In the genomic region with DNA sequence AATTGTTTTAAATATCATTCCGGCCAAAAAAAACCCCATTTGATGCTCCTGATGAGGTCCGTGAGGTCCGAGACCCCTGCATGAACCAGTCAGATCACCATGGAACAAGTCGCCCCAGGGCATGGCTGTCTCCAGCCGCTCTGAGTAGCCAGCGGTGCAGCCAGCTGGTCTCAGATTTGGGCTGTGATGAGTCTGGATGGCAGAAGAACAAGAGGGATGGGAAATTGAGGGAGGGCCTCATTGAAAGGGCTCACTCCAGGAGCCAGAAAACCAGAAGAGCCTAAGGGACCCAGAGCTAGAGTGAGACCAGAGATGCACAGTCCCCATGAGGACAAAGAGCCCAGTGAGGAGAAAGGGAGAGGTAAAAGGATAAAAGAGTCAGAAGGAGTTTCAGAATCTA, we compare ENCODE assay signal across 9 cellular contexts.
DNase-seq lines count a peak whose midpoint lies in the region; ATAC-seq and TF ChIP-seq lines count a peak whose summit lies in the region.
"Had no signal": no experiment of that assay in that cellular context is flagged by ENCODE, and none has a peak within 500 bp of the region (broad histone marks: within the 10 kb centered on the region; RNA-seq: fewer than 3 reads in every experiment).

No MANE protein-coding gene starts in this region.

- DNase-seq in CD4-positive, alpha-beta memory T cell = no peak
- DNase-seq in IMR-90 (no peak), dorsolateral prefrontal cortex (no peak), progenitor cell of endocrine pancreas (ENCODE audit: low spot score, unreplicated experiment) (no peak), left colon (no peak), cortex of kidney (lab: John Stamatoyannopoulos, UW) (no peak), foreskin keratinocyte (no peak)
- no peak for DNase-seq in stimulated activated naive CD4-positive, alpha-beta T cell (lab: John Stamatoyannopoulos, UW)
- DNase-seq: GOT3 had no signal

- H4K8ac ChIP-seq in IMR-90 (ENCODE audit: low read depth in 2 of 2, low read length in 2 of 2) = peak overlapping the region; percentile 1 to 50; a peak in 2 of 4 replicates

- intact Hi-C loops in CD4-positive, alpha-beta memory T cell (cut with micrococcal nuclease) = no loop called here
- intact Hi-C loops in IMR-90 (cut with micrococcal nuclease) = no loop called here
- intact Hi-C loops in dorsolateral prefrontal cortex (cut with DNase I) = no loop called here
- intact Hi-C loops in left colon (cut with DNase I, micrococcal nuclease) = no loop called here

- no CpG with 5 or more reads among the region's 6 CpGs for WGBS in IMR-90 (ENCODE audit: extremely low coverage in 2 of 2, insufficient read length in 1 of 2), 2 experiments

- no TSS peak for BruUV-seq in IMR-90 (replicated peaks; lab: Mats Ljungman, UMichigan)

- peaks cover 31% of the 10 kb centered on the region for H3K4me1 ChIP-seq in CD4-positive, alpha-beta memory T cell (ENCODE audit: insufficient read depth, low read length)
- H3K4me1 ChIP-seq in IMR-90 (ENCODE audit: control insufficient read depth, insufficient read depth, low read length) = peaks cover 20% of the 10 kb centered on the region
- H3K4me1 ChIP-seq in foreskin keratinocyte = peaks cover 11% of the 10 kb centered on the region

- H3K27me3 Mint-ChIP-seq in CD4-positive, alpha-beta memory T cell = no peaks in the 10 kb centered on the region
- no peaks in the 10 kb centered on the region for H3K27me3 Mint-ChIP-seq in progenitor cell of endocrine pancreas

- no peaks in the 10 kb centered on the region for H3K36me3 Mint-ChIP-seq in CD4-positive, alpha-beta memory T cell
- no peaks in the 10 kb centered on the region for H3K36me3 Mint-ChIP-seq in progenitor cell of endocrine pancreas (ENCODE audit: insufficient read depth)

- peak overlapping the region; percentile 55 to 89 (median 84) for H3K27ac Mint-ChIP-seq in CD4-positive, alpha-beta memory T cell
- H3K27ac Mint-ChIP-seq in progenitor cell of endocrine pancreas = peak overlapping the region; percentile 13

- dilution Hi-C loops in IMR-90 (cut with HindIII; ENCODE audit: low sequenced_read_pairs, unreplicated experiment) = no loop called here

- TF ChIP-seq RAD21 in IMR-90 (IDR thresholded peaks at IDR 0.05; ENCODE audit: low read length) = no peak

- H3K27ac ChIP-seq in CD4-positive, alpha-beta memory T cell (ENCODE audit: low read depth, low read length) = no peak overlapping the region
- H3K27ac ChIP-seq in IMR-90 (ENCODE audit: insufficient read depth, low read length) = no peak overlapping the region; the same call in 1 of the 2 replicates
- H3K27ac ChIP-seq in dorsolateral prefrontal cortex = peak overlapping the region in 34 of 59 donors; percentile 8 to 73 (median 48)
- no peak overlapping the region for H3K27ac ChIP-seq in foreskin keratinocyte

- no peaks in the 10 kb centered on the region for H3K36me3 ChIP-seq in CD4-positive, alpha-beta memory T cell (ENCODE audit: insufficient read depth, low read length)
- H3K36me3 ChIP-seq in IMR-90 (ENCODE audit: control insufficient read depth, insufficient read depth, low read length) = no peaks in the 10 kb centered on the region

- no peak overlapping the region for H3K9ac ChIP-seq in IMR-90 (ENCODE audit: low read depth, low read length)

- H3K4me2 ChIP-seq in IMR-90 (ENCODE audit: low read depth, low read length) = no peak overlapping the region

- peak overlapping the region; percentile 69; the same call in 1 of the 2 replicates for H2AK5ac ChIP-seq in IMR-90 (ENCODE audit: low read depth, low read length)

- H2BK20ac ChIP-seq in IMR-90 (ENCODE audit: low read depth, low read length) = peak overlapping the region; percentile 84; the same call in 1 of the 2 replicates

- no peak overlapping the region for H3K23ac ChIP-seq in IMR-90 (ENCODE audit: low read depth, low read length)

- H2BK120ac ChIP-seq in IMR-90 (ENCODE audit: low read depth, low read length) = peak overlapping the region; percentile 88; the same call in 1 of the 2 replicates

- no peaks in the 10 kb centered on the region for H4K20me1 ChIP-seq in IMR-90 (ENCODE audit: insufficient read depth, low read length)

- TF ChIP-seq POLR2A in IMR-90 (IDR thresholded peaks at IDR 0.05; ENCODE audit: low read depth, low read length) = no peak

- H3K18ac ChIP-seq in IMR-90 (ENCODE audit: low read depth, low read length) = peak overlapping the region; percentile 28

- peak overlapping the region in 5 of 8 donors; percentile 25 to 69 (median 51) for H3K4me3 Mint-ChIP-seq in CD4-positive, alpha-beta memory T cell
- no peak overlapping the region for H3K4me3 Mint-ChIP-seq in progenitor cell of endocrine pancreas (ENCODE audit: low read depth)

- H3K79me1 ChIP-seq in IMR-90 (ENCODE audit: low read depth in 1 of 2, low read length in 2 of 2) = no peaks in the 10 kb centered on the region

- peak overlapping the region; percentile 24 for H2AFZ ChIP-seq in IMR-90 (replicated peaks; ENCODE audit: low read length, poor library complexity)

- no peaks in the 10 kb centered on the region for H3K9me3 Mint-ChIP-seq in CD4-positive, alpha-beta memory T cell
- H3K9me3 Mint-ChIP-seq in progenitor cell of endocrine pancreas (ENCODE audit: low read depth) = peaks cover 4% of the 10 kb centered on the region

- peaks cover 9% of the 10 kb centered on the region; the same call in 1 of the 2 replicates for H3K9me1 ChIP-seq in IMR-90 (ENCODE audit: insufficient read depth, low read length)

- peak overlapping the region; percentile 7 for H3K4ac ChIP-seq in IMR-90 (ENCODE audit: low read depth, low read length)

- no peak overlapping the region for H2BK5ac ChIP-seq in IMR-90 (ENCODE audit: low read depth, low read length, poor library complexity, severe bottlenecking)

- POLR2A ChIA-PET in CD4-positive, alpha-beta memory T cell (lab: Charles Lee; ENCODE audit: partially characterized antibody) = interaction anchor here (0.7 to 1.9 kb wide), 9 partner anchors 9 to 346 kb away, joined by 3 to 9 read pairs (median 5); no protein-coding TSS in a partner anchor
- POLR2A ChIA-PET in IMR-90 (lab: Charles Lee; ENCODE audit: unreplicated experiment) = interaction anchor here (0.6 kb wide), 1 partner anchor 231 kb away, joined by 3 read pairs; no protein-coding TSS in a partner anchor

- peak overlapping the region; percentile 50; the same call in 1 of the 2 replicates for H4K91ac ChIP-seq in IMR-90 (ENCODE audit: insufficient read depth, low read depth, low read length)

- no peaks in the 10 kb centered on the region for H3K9me3 ChIP-seq in CD4-positive, alpha-beta memory T cell (ENCODE audit: control insufficient read depth in 1 of 2, low read length in 2 of 2)
- no peaks in the 10 kb centered on the region for H3K9me3 ChIP-seq in IMR-90 (ENCODE audit: control insufficient read depth, insufficient read depth, low read length)

- H4K5ac ChIP-seq in IMR-90 (ENCODE audit: low read depth, low read length) = peak overlapping the region; percentile 38; the same call in 1 of the 2 replicates

- peak overlapping the region; percentile 100; the same call in 2 of the 3 replicates for H2BK15ac ChIP-seq in IMR-90 (ENCODE audit: low read depth, low read length)

- peak overlapping the region; percentile 46 for H2AK9ac ChIP-seq in IMR-90 (replicated peaks; ENCODE audit: low read depth, low read length, poor library complexity)

- no peak overlapping the region for H3K4me3 ChIP-seq in CD4-positive, alpha-beta memory T cell (ENCODE audit: low read length in 2 of 2)
- H3K4me3 ChIP-seq in IMR-90 (ENCODE audit: insufficient read depth, low read depth, low read length) = no peak overlapping the region
- H3K4me3 ChIP-seq in dorsolateral prefrontal cortex = no peak overlapping the region

- peaks cover 22 to 36% (median 27%) of the 10 kb centered on the region in 4 donors for H3K4me1 Mint-ChIP-seq in CD4-positive, alpha-beta memory T cell
- H3K4me1 Mint-ChIP-seq in progenitor cell of endocrine pancreas (ENCODE audit: low read depth) = peaks cover 51% of the 10 kb centered on the region

- in situ Hi-C loops in IMR-90 (cut with MboI; ENCODE audit: low sequenced_read_pairs) = no loop called here

- peak overlapping the region; percentile 94; the same call in 1 of the 2 replicates for H3K14ac ChIP-seq in IMR-90 (replicated peaks; ENCODE audit: low read depth, low read length)

- CTCF ChIA-PET in CD4-positive, alpha-beta memory T cell (lab: Charles Lee; ENCODE audit: partially characterized antibody) = interaction anchor here (0.7 to 1.7 kb wide), 5 partner anchors 18 to 354 kb away, joined by 3 to 7 read pairs (median 5); no protein-coding TSS in a partner anchor
- CTCF ChIA-PET in IMR-90 (lab: Yijun Ruan, JAX) = interaction anchor here (0.9 to 1.4 kb wide), 3 partner anchors 22 to 455 kb away, joined by 3 to 6 read pairs (median 3); no protein-coding TSS in a partner anchor

- H3K56ac ChIP-seq in IMR-90 (ENCODE audit: extremely low read depth, insufficient read depth, low read length) = no peak overlapping the region

- ATAC-seq in IMR-90 (ENCODE audit: low read depth) = no peak
- no peak for ATAC-seq in left colon
- no peak for ATAC-seq in foreskin keratinocyte

- H3K27me3 ChIP-seq in CD4-positive, alpha-beta memory T cell (ENCODE audit: insufficient read depth, low read length) = no peaks in the 10 kb centered on the region
- no peaks in the 10 kb centered on the region for H3K27me3 ChIP-seq in IMR-90 (ENCODE audit: control insufficient read depth, insufficient read depth, low read length)
- H3K27me3 ChIP-seq in dorsolateral prefrontal cortex = no peaks in the 10 kb centered on the region
- H3K27me3 ChIP-seq in foreskin keratinocyte = no peaks in the 10 kb centered on the region

- TF ChIP-seq CTCF in IMR-90 (conservative IDR thresholded peaks at IDR 0.05; ENCODE audit: low read depth, low read length) = no peak
- no peak for TF ChIP-seq CTCF in dorsolateral prefrontal cortex (IDR thresholded peaks at IDR 0.05 in 54 of 56, conservative IDR thresholded peaks at IDR 0.05 in 2 of 56; ENCODE audit: low read depth in 1 of 56, partially characterized antibody in 56 of 56)
- no peak for TF ChIP-seq CTCF in progenitor cell of endocrine pancreas (IDR thresholded peaks at IDR 0.05; ENCODE audit: unreplicated experiment)
- no peak for TF ChIP-seq CTCF in foreskin keratinocyte (conservative IDR thresholded peaks at IDR 0.05)

TF ChIP-seq in IMR-90, 13 proteins besides CTCF, POLR2A, EP300 and RAD21 (continues in another document):
- TF ChIP-seq RFX5 (IDR thresholded peaks at IDR 0.05; ENCODE audit: low read depth, low read length) = no peak
- TF ChIP-seq, protein P1, sequence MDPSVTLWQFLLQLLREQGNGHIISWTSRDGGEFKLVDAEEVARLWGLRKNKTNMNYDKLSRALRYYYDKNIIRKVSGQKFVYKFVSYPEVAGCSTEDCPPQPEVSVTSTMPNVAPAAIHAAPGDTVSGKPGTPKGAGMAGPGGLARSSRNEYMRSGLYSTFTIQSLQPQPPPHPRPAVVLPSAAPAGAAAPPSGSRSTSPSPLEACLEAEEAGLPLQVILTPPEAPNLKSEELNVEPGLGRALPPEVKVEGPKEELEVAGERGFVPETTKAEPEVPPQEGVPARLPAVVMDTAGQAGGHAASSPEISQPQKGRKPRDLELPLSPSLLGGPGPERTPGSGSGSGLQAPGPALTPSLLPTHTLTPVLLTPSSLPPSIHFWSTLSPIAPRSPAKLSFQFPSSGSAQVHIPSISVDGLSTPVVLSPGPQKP (IDR thresholded peaks at IDR 0.05; ENCODE audit: borderline replicate concordance, low read depth, low read length) = no peak

Comparison
In these comparisons a context has a peak if more than half of its experiments do, and no peak if none do; other contexts are left out.
1. H3K27ac ChIP-seq: peak in dorsolateral prefrontal cortex (34 of 59); none in CD4-positive, alpha-beta memory T cell (single experiment), IMR-90 (single experiment) and foreskin keratinocyte (single experiment).